Comparison of ENCODE assay signal across 35 cellular contexts in the genomic region with DNA sequence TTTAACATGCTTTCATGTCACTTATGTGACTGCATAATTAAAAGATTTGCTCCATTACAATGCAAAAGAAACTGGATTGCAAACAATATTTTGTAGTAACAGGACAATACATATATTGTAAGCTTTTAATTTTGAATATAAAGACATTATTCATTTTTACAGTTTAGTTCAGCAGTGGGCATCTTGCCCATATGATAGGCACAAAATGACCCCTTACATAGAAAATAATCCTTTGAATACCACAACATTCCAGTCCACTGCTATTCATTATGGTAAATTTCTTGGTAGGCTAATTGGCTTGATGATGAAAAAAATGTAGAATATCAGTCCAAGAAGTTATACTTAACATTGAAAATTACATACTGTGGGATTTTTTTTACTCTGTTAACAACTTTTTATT.
"Had no signal": no experiment of that assay in that cellular context is flagged by ENCODE, and none has a peak within 500 bp of the region (broad histone marks: within the 10 kb centered on the region; RNA-seq: fewer than 3 reads in every experiment).

No MANE protein-coding gene starts in this region.

- H3K9ac ChIP-seq: KMS-11 had no signal

- H3K4me3 ChIP-seq: MG63 had no signal

- H3K4me2 ChIP-seq: KMS-11 had no signal

- H3K36me3 ChIP-seq: MG63 had no signal

- H3K27ac ChIP-seq: KMS-11 had no signal

- H3K27me3 ChIP-seq: MG63 had no signal

- DNase-seq: Karpas-422, Kasumi-1, KG1, MG63, MM.1S, MV-4-11, NCI-H1048, NCI-H1092, NCI-H1092 treated with DMSO at 0.1 percent for 48 hours, NCI-H1105, NCI-H1105 treated with DMSO at 0.1 percent for 48 hours, NCI-H1417, NCI-H1417 treated with DMSO at 0.1 percent for 48 hours, NCI-H1436, NCI-H1436 treated with DMSO at 0.1 percent for 48 hours, NCI-H146, NCI-H1694, NCI-H1694 treated with DMSO at 0.1 percent for 48 hours, NCI-H187, NCI-H187 treated with DMSO at 0.1 percent for 48 hours, NCI-H1930, NCI-H2029, NCI-H2029 treated with DMSO at 0.1 percent for 48 hours, NCI-H2081, NCI-H2081 treated with DMSO at 0.1 percent for 48 hours, NCI-H2107, NCI-H2171, NCI-H2171 treated with DMSO at 0.1 percent for 48 hours, NCI-H226, NCI-H345, NCI-H446, NCI-H446 treated with DMSO at 0.1 percent for 48 hours, NCI-H510A, NCI-H510A treated with DMSO at 0.1 percent for 48 hours had no signal
